ENCODE assay signal across 8 cellular contexts in the genomic region with DNA sequence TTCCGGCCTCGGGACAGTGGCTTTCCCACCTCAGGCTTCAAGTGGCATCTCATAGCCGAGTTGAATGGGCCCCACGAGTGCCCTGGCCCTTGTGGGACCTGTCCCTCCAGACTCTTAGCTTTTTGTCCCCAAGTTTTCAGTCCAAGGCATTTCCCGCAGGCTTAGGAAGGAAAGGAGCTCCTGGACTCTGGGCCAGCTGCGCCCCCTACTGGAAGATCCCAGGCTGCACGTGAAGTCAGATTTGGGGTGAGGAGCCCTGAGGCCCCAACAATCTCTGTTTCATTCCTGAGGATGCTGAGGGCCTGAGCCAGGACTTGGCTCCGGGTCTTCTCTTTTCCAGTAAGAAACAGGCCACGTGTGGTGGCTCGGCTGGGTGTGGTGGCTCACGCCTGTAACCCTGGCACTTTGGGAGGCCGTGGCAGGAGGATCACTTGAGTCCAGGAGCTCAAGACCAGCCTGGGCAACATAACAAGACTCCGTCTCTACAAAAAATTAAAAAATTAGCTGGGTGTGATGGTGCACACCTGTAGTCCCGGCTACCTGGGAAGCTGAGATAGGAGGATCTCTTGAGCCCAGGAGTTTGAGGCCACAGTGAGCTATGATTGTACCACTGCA.
DNase-seq lines count a peak whose midpoint lies in the region; ATAC-seq, FAIRE-seq and TF ChIP-seq lines count a peak whose summit lies in the region.

No MANE protein-coding gene starts in this region.

- H2AFZ ChIP-seq in K562 (ENCODE audit: low read depth, low read length): no peak overlapping the region

- no peaks in the 10 kb centered on the region for H3K36me3 ChIP-seq in K562 (ENCODE audit: control insufficient read depth, insufficient read depth, low read length)

- no peak overlapping the region for H3K4me2 ChIP-seq in K562 (ENCODE audit: insufficient read depth, low read length)

- H3K9ac ChIP-seq in K562 (ENCODE audit: insufficient read depth in 1 of 2, low read depth in 2 of 2, low read length in 2 of 2): no peak overlapping the region; a peak in 1 of 4 replicates

- no peak overlapping the region for H3K4me3 ChIP-seq in K562

- peaks cover 13 to 48% of the 10 kb centered on the region in 2 experiments; a peak in 3 of 5 replicates for H3K27me3 ChIP-seq in K562 (ENCODE audit: control insufficient read depth in 2 of 2, insufficient read depth in 2 of 2, low read length in 2 of 2)

- TF ChIP-seq POLR2A in K562 (conservative IDR thresholded peaks at IDR 0.05): no peak

- intact Hi-C loops in K562 (cut with micrococcal nuclease): loop anchor here (1.0 to 10.0 kb wide), 3 partner anchors 105 to 482 kb away; no protein-coding TSS in a partner anchor

- H3K79me2 ChIP-seq in K562 (ENCODE audit: control insufficient read depth, insufficient read depth, low read length): no peaks in the 10 kb centered on the region

- H4K20me1 ChIP-seq in K562 (replicated peaks; ENCODE audit: control insufficient read depth, insufficient read depth, low read length): 0 out of 2 replicates have a peak, but pooled peaks cover 7% of the 10 kb centered on the region

- ATAC-seq in K562: peak; percentile 87
- ATAC-seq in HG02938 (IDR thresholded peaks at IDR 0.05; ENCODE audit: unreplicated experiment): no peak

- POLR2A ChIA-PET in K562 (lab: Yijun Ruan, JAX): interaction anchor here (0.5 to 1.4 kb wide), 12 partner anchors 12 to 976 kb away, joined by 3 to 5 read pairs (median 3); no protein-coding TSS in a partner anchor

- TF ChIP-seq EP300 in K562 (IDR thresholded peaks at IDR 0.05; ENCODE audit: low read length): no peak

- no TSS peak for BruUV-seq in K562 (replicated peaks; lab: Mats Ljungman, UMichigan)

- TF ChIP-seq RAD21 in K562 (CRISPR knock-in tag; conservative IDR thresholded peaks at IDR 0.05 in 1 of 2, IDR thresholded peaks at IDR 0.05 in 1 of 2): peak; percentile 65 to 88

- H3K9me1 ChIP-seq in K562 (ENCODE audit: control insufficient read depth, insufficient read depth, low read length): peaks cover 4% of the 10 kb centered on the region

- no peaks in the 10 kb centered on the region for H3K9me3 ChIP-seq in K562 (replicated peaks; ENCODE audit: control insufficient read depth, insufficient read depth, low read depth, low read length)

- peak; percentile 88 to 97 (median 97) for TF ChIP-seq CTCF in K562 (IDR thresholded peaks at IDR 0.05 in 2 of 3, conservative IDR thresholded peaks at IDR 0.05 in 1 of 3; ENCODE audit: insufficient read depth in 2 of 3, low read depth in 1 of 3, low read length in 3 of 3)

- H3K4me1 ChIP-seq in K562 (replicated peaks in 1 of 2; ENCODE audit: control insufficient read depth in 2 of 2, insufficient read depth in 2 of 2, low read length in 2 of 2): no peaks in the 10 kb centered on the region

- no peak overlapping the region for H3K27ac ChIP-seq in K562 (ENCODE audit: extremely low read depth, low read depth, low read length)

- FAIRE-seq in K562 (lab: Jason Lieb, UNC): peak; percentile 93

- 2% methylated on average over 14 of the region's 14 CpGs for WGBS in K562 (ENCODE audit: insufficient coverage, low coverage, missing lambda C conversion rate)

- in situ Hi-C loops in K562 (cut with MboI): loop anchor here (5.0 to 10.0 kb wide), 2 partner anchors 105 to 192 kb away; no protein-coding TSS in a partner anchor

- CTCF ChIA-PET in K562 (lab: Yijun Ruan, JAX; ENCODE audit: low intra/inter-chr PET ratio): interaction anchor here (0.6 to 3.1 kb wide), 6 partner anchors 22 to 548 kb away, joined by 3 to 26 read pairs (median 8); no protein-coding TSS in a partner anchor

- peak; percentile 15 for DNase-seq in DMS153 (lab: John Stamatoyannopoulos, UW)
- peak; percentile 58 for DNase-seq in HPDE6-E6E7 (ENCODE audit: extremely low spot score)
- DNase-seq in RKO (ENCODE audit: low spot score): peak; percentile 60
- DNase-seq in K562 (ENCODE audit: extremely low read depth in 1 of 4, low spot score in 3 of 4): peak; percentile 77 to 85 (median 83)
- DNase-seq in iPS-NIHi11 (ENCODE audit: low spot score): peak; percentile 85
- DNase-seq in stimulated activated CD4-positive, alpha-beta T cell treated with anti-CD3 and anti-CD28 coated beads, Interleukin-12 subunit alpha, Interleukin-12 subunit beta, amount 100 ng/mL, for 4 hours: peak; percentile 25
- no peak for DNase-seq in effector CD4-positive, alpha-beta T cell

TF ChIP-seq in K562, 482 proteins besides CTCF, POLR2A, EP300 and RAD21 (continues in another document):
- TF ChIP-seq ZEB2 (IDR thresholded peaks at IDR 0.05) (no peak), PML (IDR thresholded peaks at IDR 0.05; ENCODE audit: low read length) (no peak), RBM39 (optimal IDR thresholded peaks at IDR 0.05; ENCODE audit: low read depth, low read length) (peak; percentile 45), STAG1 (CRISPR knock-in tag; IDR thresholded peaks at IDR 0.05; ENCODE audit: borderline replicate concordance) (peak; percentile 63; the same call in 1 of the 2 replicates), PTBP1 (IDR thresholded peaks at IDR 0.05; ENCODE audit: low read depth, low read length) (no peak), ZNF311 (CRISPR knock-in tag; IDR thresholded peaks at IDR 0.05) (no peak), NCOA6 (IDR thresholded peaks at IDR 0.05) (no peak), SRSF7 (optimal IDR thresholded peaks at IDR 0.05; ENCODE audit: low read depth, low read length) (no peak), ZNF77 (CRISPR knock-in tag; IDR thresholded peaks at IDR 0.05) (no peak), JUND (IDR thresholded peaks at IDR 0.05; ENCODE audit: borderline replicate concordance, low read depth, low read length) (peak; percentile 10; the same call in 1 of the 2 replicates), JUND (tag; IDR thresholded peaks at IDR 0.05; ENCODE audit: borderline replicate concordance, low read depth, low read length) (no peak), RB1 (IDR thresholded peaks at IDR 0.05; ENCODE audit: low read depth) (peak; percentile 24; the same call in 1 of the 2 replicates), PHF21A (IDR thresholded peaks at IDR 0.05; ENCODE audit: borderline replicate concordance, low read depth) (no peak)
- TF ChIP-seq, protein P1, sequence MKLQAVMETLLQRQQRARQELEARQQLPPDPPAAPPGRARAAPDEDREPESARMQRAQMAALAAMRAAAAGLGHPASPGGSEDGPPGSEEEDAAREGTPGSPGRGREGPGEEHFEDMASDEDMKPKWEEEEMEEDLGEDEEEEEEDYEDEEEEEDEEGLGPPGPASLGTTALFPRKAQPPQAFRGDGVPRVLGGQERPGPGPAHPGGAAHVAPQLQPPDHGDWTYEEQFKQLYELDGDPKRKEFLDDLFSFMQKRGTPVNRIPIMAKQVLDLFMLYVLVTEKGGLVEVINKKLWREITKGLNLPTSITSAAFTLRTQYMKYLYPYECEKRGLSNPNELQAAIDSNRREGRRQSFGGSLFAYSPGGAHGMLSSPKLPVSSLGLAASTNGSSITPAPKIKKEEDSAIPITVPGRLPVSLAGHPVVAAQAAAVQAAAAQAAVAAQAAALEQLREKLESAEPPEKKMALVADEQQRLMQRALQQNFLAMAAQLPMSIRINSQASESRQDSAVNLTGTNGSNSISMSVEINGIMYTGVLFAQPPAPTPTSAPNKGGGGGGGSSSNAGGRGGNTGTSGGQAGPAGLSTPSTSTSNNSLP (IDR thresholded peaks at IDR 0.05; ENCODE audit: borderline replicate concordance, low read depth, low read length): no peak
